8 cellular contexts compared by ENCODE assay signal in the genomic region with DNA sequence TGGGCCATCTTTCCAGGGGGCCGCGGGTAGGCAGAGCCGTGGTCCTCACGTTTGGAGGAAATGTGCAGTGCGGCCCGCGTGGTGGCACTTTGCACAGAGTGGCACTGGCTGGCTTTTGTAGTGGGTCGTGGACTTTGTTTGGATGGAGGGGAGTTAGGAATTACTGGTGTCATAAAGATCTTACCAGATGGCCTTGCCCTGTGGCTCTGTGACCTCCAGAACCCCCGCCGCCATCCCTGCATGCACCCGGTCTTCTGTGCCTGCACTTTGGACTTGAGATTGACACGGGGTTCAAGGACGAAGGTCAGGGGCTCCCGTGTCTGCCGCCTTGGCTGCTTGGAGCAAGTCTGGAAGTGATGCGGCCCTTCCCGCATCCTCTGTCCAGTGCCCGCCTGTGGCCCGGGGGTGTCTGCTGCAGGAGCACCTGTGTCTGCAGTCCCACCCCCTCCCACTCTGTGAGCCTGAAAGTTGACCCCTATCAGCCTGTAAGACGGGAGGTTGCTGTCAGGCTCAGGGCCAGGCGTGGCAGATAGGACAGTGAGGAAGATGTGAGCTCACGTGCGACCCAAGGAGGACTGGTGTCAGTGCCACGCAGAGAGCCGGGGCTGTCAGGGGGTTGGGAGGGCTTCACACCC. TPM values are rescaled to one million over a fixed set of nuclear protein-coding genes. Genes with fewer than 3 reads are reported as not detected.
A peak's percentile ranks its signal among the peaks of the same experiment; 100 is the strongest.
DNase-seq lines count a peak whose midpoint lies in the region; ATAC-seq and TF ChIP-seq lines count a peak whose summit lies in the region.

No MANE protein-coding gene starts in this region.

- H3K9me3 Mint-ChIP-seq in activated B cell treated with CpG ODN at 0.5 μM for 24 hours = no peaks in the 10 kb centered on the region

- no peak for DNase-seq in activated B cell treated with CpG ODN at 0.5 μM for 24 hours
- no peak for DNase-seq in skeletal muscle cell (ENCODE audit: low read depth)
- DNase-seq in stimulated activated CD4-positive, alpha-beta T cell treated with anti-CD3 and anti-CD28 coated beads, Interleukin-4, amount 100 ng/mL, for 24 hours = no peak
- no peak for DNase-seq in activated gamma-delta T cell treated with Interleukin-2 at 50 U/mL for 16 hours
- DNase-seq in stimulated activated naive CD4-positive, alpha-beta T cell treated with Interleukin-2 at 50 U/mL for 16 hours (lab: John Stamatoyannopoulos, UW) = no peak
- DNase-seq in NCI-H187 (lab: John Stamatoyannopoulos, UW) = no peak

- H3K9me2 ChIP-seq in DOHH2 (replicated peaks; ENCODE audit: control insufficient read depth, low read length) = no peaks in the 10 kb centered on the region

- H3K4me3 ChIP-seq in DOHH2 (ENCODE audit: low read length) = no peak overlapping the region
- peak overlapping the region; percentile 6 for H3K4me3 ChIP-seq in iPS-11a (ENCODE audit: low read depth, low read length)
- H3K4me3 ChIP-seq in skeletal muscle cell (ENCODE audit: low read depth, low read length) = peak overlapping the region; percentile 93

- no peaks in the 10 kb centered on the region for H3F3A ChIP-seq in DOHH2 (ENCODE audit: control insufficient read depth, insufficient read depth)

- H3K36me3 ChIP-seq in DOHH2 (ENCODE audit: control insufficient read depth, low read length) = no peaks in the 10 kb centered on the region

- H3K4me3 Mint-ChIP-seq in activated B cell treated with CpG ODN at 0.5 μM for 24 hours = peak overlapping the region; percentile 73

- no peaks in the 10 kb centered on the region for H3K27me3 Mint-ChIP-seq in activated B cell treated with CpG ODN at 0.5 μM for 24 hours

- H3K4me1 Mint-ChIP-seq in activated B cell treated with CpG ODN at 0.5 μM for 24 hours = peaks cover 33% of the 10 kb centered on the region

- ATAC-seq in activated B cell treated with CpG ODN at 0.5 μM for 24 hours (ENCODE audit: low read depth) = no peak

- CTCF ChIA-PET in activated B cell treated with CpG ODN at 0.5 μM for 24 hours (lab: Charles Lee) = interaction anchor here (0.9 to 1.8 kb wide), 2 partner anchors 12 to 20 kb away, joined by 3 to 4 read pairs; no protein-coding TSS in a partner anchor

- intact Hi-C loops in activated B cell treated with CpG ODN at 0.5 μM for 24 hours (cut with micrococcal nuclease) = no loop called here

- H4K20me1 ChIP-seq in DOHH2 (ENCODE audit: control insufficient read depth, insufficient read depth, low read depth, low read length) = no peaks in the 10 kb centered on the region

- peaks cover 4% of the 10 kb centered on the region; the same call in 1 of the 2 replicates for H3K27me3 ChIP-seq in DOHH2 (ENCODE audit: control insufficient read depth, low read length)

- H3K36me3 Mint-ChIP-seq in activated B cell treated with CpG ODN at 0.5 μM for 24 hours (ENCODE audit: low read depth) = no peaks in the 10 kb centered on the region

- TF ChIP-seq CTCF in DOHH2 (IDR thresholded peaks at IDR 0.05; ENCODE audit: low read depth, low read length, poor library complexity, severe bottlenecking) (no peak), activated B cell treated with CpG ODN at 0.5 μM for 24 hours (IDR thresholded peaks at IDR 0.05) (no peak)

- POLR2A ChIA-PET in activated B cell treated with CpG ODN at 0.5 μM for 24 hours (lab: Charles Lee) = interaction anchor here (0.6 kb wide), 1 partner anchor 1135 kb away, joined by 6 read pairs; no protein-coding TSS in a partner anchor

- H3K4me2 ChIP-seq in DOHH2 (ENCODE audit: low read length) = peak overlapping the region; percentile 93

- peaks cover 22% of the 10 kb centered on the region for H3K4me1 ChIP-seq in DOHH2 (ENCODE audit: control insufficient read depth, low read length)

- H3K27ac ChIP-seq in DOHH2 (ENCODE audit: low read depth, low read length) = no peak overlapping the region

- peaks cover 30% of the 10 kb centered on the region for H3K79me2 ChIP-seq in DOHH2 (ENCODE audit: control insufficient read depth, low read length)

- no peak overlapping the region for H3K27ac Mint-ChIP-seq in activated B cell treated with CpG ODN at 0.5 μM for 24 hours

- H3K9me3 ChIP-seq in DOHH2 (ENCODE audit: control insufficient read depth, insufficient read depth, low read length) = no peaks in the 10 kb centered on the region

RNA-seq across cellular contexts. Expression of gene GNA11, which starts 2.2 kb away (rescaled TPM):
- 3.1 and 3.9 TPM in 2 replicates for total RNA-seq in activated B cell treated with CpG ODN at 0.5 μM for 24 hours

RNA-seq across cellular contexts. Expression of gene TLE5, which starts 34.1 kb away (rescaled TPM):
- 323 TPM in 2 replicates for total RNA-seq in activated B cell treated with CpG ODN at 0.5 μM for 24 hours

RNA-seq across cellular contexts. Expression of gene GNA15, which starts 39.4 kb away (rescaled TPM):
- 0.80 and 1.3 TPM in 2 replicates for total RNA-seq in activated B cell treated with CpG ODN at 0.5 μM for 24 hours
